13 cellular contexts compared by ENCODE assay signal in genomic region chr11:74710291-74710938, GRCh38. TPM values are rescaled to one million over a fixed set of nuclear protein-coding genes. Genes with fewer than 3 reads are reported as not detected.
DNase-seq lines count a peak whose midpoint lies in the region; ATAC-seq, FAIRE-seq and TF ChIP-seq lines count a peak whose summit lies in the region.
"Had no signal": no experiment of that assay in that cellular context is flagged by ENCODE, and none has a peak within 500 bp of the region (broad histone marks: within the 10 kb centered on the region; RNA-seq: fewer than 3 reads in every experiment).

No MANE protein-coding gene starts in this region.

- no peak for TF ChIP-seq RAD21 in HepG2 (CRISPR knock-in tag; IDR thresholded peaks at IDR 0.05)

- H3K9me3 ChIP-seq in SK-N-MC (ENCODE audit: low read depth, low read length), result no peaks in the 10 kb centered on the region
- no peaks in the 10 kb centered on the region for H3K9me3 ChIP-seq in endodermal cell (ENCODE audit: control insufficient read depth, low read length)
- no peaks in the 10 kb centered on the region for H3K9me3 ChIP-seq in HepG2 (ENCODE audit: low read length)
- H3K9me3 ChIP-seq in testis, result no peaks in the 10 kb centered on the region
- H3K9me3 ChIP-seq: SJCRH30 had no signal

- peak; percentile 77 for ATAC-seq in HepG2
- no peak for ATAC-seq in activated T-helper 17 cell treated with anti-CD3 and anti-CD28 coated beads, Interleukin-2, amount 50 U/mL, for 72 hours (replicated peaks)

- POLR2A ChIA-PET in HepG2 (lab: Yijun Ruan, JAX), result interaction anchor here (1.1 kb wide), 1 partner anchor 23 kb away, joined by 5 read pairs; no protein-coding TSS in a partner anchor

- H3K27me3 ChIP-seq in endodermal cell (ENCODE audit: control insufficient read depth, insufficient read depth, low read length, poor library complexity, severe bottlenecking) (no peaks in the 10 kb centered on the region), HepG2 (ENCODE audit: control insufficient read depth in 1 of 2, insufficient read depth in 2 of 2, low read length in 2 of 2) (peaks cover 8 to 68% of the 10 kb centered on the region in 2 experiments), testis (no peaks in the 10 kb centered on the region), dorsolateral prefrontal cortex (no peaks in the 10 kb centered on the region)
- H3K27me3 ChIP-seq: SJCRH30 had no signal

- H2AFZ ChIP-seq in HepG2 (ENCODE audit: low read length), result peak overlapping the region; percentile 25

- peak overlapping the region; percentile 51 for H3K4me2 ChIP-seq in HepG2 (ENCODE audit: low read depth, low read length)

- DNase-seq in SK-N-MC (ENCODE audit: low read depth, low spot score), result no peak
- peak; percentile 59 for DNase-seq in endodermal cell
- DNase-seq in HepG2 (ENCODE audit: low spot score), result no peak
- peak; percentile 46 for DNase-seq in testis
- no peak for DNase-seq in dorsolateral prefrontal cortex
- no peak for DNase-seq in NK-92 treated with Interleukin-12 subunit alpha and Interleukin-12 subunit beta, amount 100 ng/mL, for 24 hours (lab: John Stamatoyannopoulos, UW)
- DNase-seq: activated naive CD8-positive, alpha-beta T cell treated with anti-CD3 and anti-CD28 coated beads, Interleukin-2, amount 10 ng/mL, durations not matched to agents 7 days and 5 days; activated T-cell treated with anti-CD3 and anti-CD28 coated beads for 4 hours; immature natural killer cell; NCI-H748 treated with DMSO at 0.1 percent for 48 hours; SJCRH30 had no signal

- H3K4me1 ChIP-seq in endodermal cell (ENCODE audit: control insufficient read depth, insufficient read depth, low read length), result peaks cover 9% of the 10 kb centered on the region
- H3K4me1 ChIP-seq in HepG2 (ENCODE audit: insufficient read depth, low read length), result peaks cover 17% of the 10 kb centered on the region; the same call in 1 of the 2 replicates
- peaks cover 11% of the 10 kb centered on the region for H3K4me1 ChIP-seq in testis

- TF ChIP-seq EP300 in HepG2 (IDR thresholded peaks at IDR 0.05; ENCODE audit: low read depth in 2 of 2, low read length in 2 of 2) (no peak), HepG2 (CRISPR knock-in tag; IDR thresholded peaks at IDR 0.05; ENCODE audit: borderline replicate concordance) (no peak)

- no peaks in the 10 kb centered on the region for H3K36me3 Mint-ChIP-seq in endodermal cell (ENCODE audit: low read depth)
- H3K36me3 Mint-ChIP-seq in activated T-helper 17 cell treated with anti-CD3 and anti-CD28 coated beads, Interleukin-2, amount 50 U/mL, for 72 hours (ENCODE audit: low read depth), result no peaks in the 10 kb centered on the region
- H3K36me3 Mint-ChIP-seq: activated naive CD8-positive, alpha-beta T cell treated with anti-CD3 and anti-CD28 coated beads, Interleukin-2, amount 10 ng/mL, durations not matched to agents 7 days and 5 days; immature natural killer cell had no signal

- no TSS peak for BruUV-seq in HepG2 (replicated peaks; lab: Mats Ljungman, UMichigan)

- no peak for TF ChIP-seq POLR2A in HepG2 (IDR thresholded peaks at IDR 0.05; ENCODE audit: insufficient read depth in 1 of 2, low read depth in 2 of 2, low read length in 2 of 2)
- no peak for TF ChIP-seq POLR2A in testis (IDR thresholded peaks at IDR 0.05)

- H3K9ac ChIP-seq in SK-N-MC (ENCODE audit: insufficient read length) (no peak overlapping the region), endodermal cell (ENCODE audit: extremely low read depth, low read length, poor library complexity, severe bottlenecking) (no peak overlapping the region), HepG2 (ENCODE audit: insufficient read depth, low read depth, low read length) (no peak overlapping the region)

- no peaks in the 10 kb centered on the region for H3K79me2 ChIP-seq in HepG2 (ENCODE audit: insufficient read depth, low read length)

- intact Hi-C loops in HepG2 (cut with micrococcal nuclease; ENCODE audit: unreplicated experiment), result no loop called here
- intact Hi-C loops in testis (cut with DNase I; ENCODE audit: low total_unique reads), result no loop called here
- intact Hi-C loops in dorsolateral prefrontal cortex (cut with DNase I), result no loop called here

- H3K4me3 Mint-ChIP-seq in endodermal cell, result no peak overlapping the region
- H3K4me3 Mint-ChIP-seq in activated T-helper 17 cell treated with anti-CD3 and anti-CD28 coated beads, Interleukin-2, amount 50 U/mL, for 72 hours, result no peak overlapping the region
- H3K4me3 Mint-ChIP-seq: activated naive CD8-positive, alpha-beta T cell treated with anti-CD3 and anti-CD28 coated beads, Interleukin-2, amount 10 ng/mL, durations not matched to agents 7 days and 5 days; immature natural killer cell had no signal

- no peaks in the 10 kb centered on the region for H3K36me3 ChIP-seq in SK-N-MC (ENCODE audit: insufficient read depth, low read length)
- H3K36me3 ChIP-seq in endodermal cell (ENCODE audit: control insufficient read depth, insufficient read depth, low read length), result no peaks in the 10 kb centered on the region
- no peaks in the 10 kb centered on the region for H3K36me3 ChIP-seq in HepG2 (replicated peaks in 1 of 2; ENCODE audit: control insufficient read depth in 1 of 2, insufficient read depth in 2 of 2, low read length in 2 of 2)
- no peaks in the 10 kb centered on the region for H3K36me3 ChIP-seq in testis (ENCODE audit: low read depth, missing control alignments)
- H3K36me3 ChIP-seq: SJCRH30 had no signal

- peak overlapping the region; percentile 62 for H3K27ac Mint-ChIP-seq in endodermal cell
- no peak overlapping the region for H3K27ac Mint-ChIP-seq in activated T-helper 17 cell treated with anti-CD3 and anti-CD28 coated beads, Interleukin-2, amount 50 U/mL, for 72 hours
- H3K27ac Mint-ChIP-seq: activated naive CD8-positive, alpha-beta T cell treated with anti-CD3 and anti-CD28 coated beads, Interleukin-2, amount 10 ng/mL, durations not matched to agents 7 days and 5 days; immature natural killer cell had no signal

- no peak for FAIRE-seq in HepG2 (lab: Jason Lieb, UNC)
- FAIRE-seq: HTR-8/SVneo had no signal

- no peaks in the 10 kb centered on the region for H3K9me3 Mint-ChIP-seq in endodermal cell
- H3K9me3 Mint-ChIP-seq in activated T-helper 17 cell treated with anti-CD3 and anti-CD28 coated beads, Interleukin-2, amount 50 U/mL, for 72 hours, result no peaks in the 10 kb centered on the region
- H3K9me3 Mint-ChIP-seq: activated naive CD8-positive, alpha-beta T cell treated with anti-CD3 and anti-CD28 coated beads, Interleukin-2, amount 10 ng/mL, durations not matched to agents 7 days and 5 days; immature natural killer cell had no signal

- in situ Hi-C loops in HepG2 (cut with HindIII; ENCODE audit: extremely low pct_ligation_motif_present, low pct_unique_long_range_greater_than_20kb), result no loop called here

- no peaks in the 10 kb centered on the region for H4K20me1 ChIP-seq in HepG2 (ENCODE audit: insufficient read depth, low read length)

- H3K27ac ChIP-seq in SK-N-MC (peak overlapping the region; percentile 73), endodermal cell (ENCODE audit: low read depth, low read length) (peak overlapping the region; percentile 30), HepG2 (ENCODE audit: extremely low read length, insufficient read depth, low read length) (no peak overlapping the region), testis (peak overlapping the region in 1 of 2 donors; percentile 44), dorsolateral prefrontal cortex (no peak overlapping the region)
- H3K27ac ChIP-seq: SJCRH30 had no signal

- peak overlapping the region; percentile 14; the same call in 1 of the 2 replicates for H3K4me3 ChIP-seq in SK-N-MC
- no peak overlapping the region for H3K4me3 ChIP-seq in endodermal cell (ENCODE audit: low read length)
- peak overlapping the region in 2 of 3 experiments; percentile 16 to 18; a peak in 3 of 6 replicates for H3K4me3 ChIP-seq in HepG2 (replicated peaks in 1 of 3; ENCODE audit: insufficient read depth in 1 of 3, low read depth in 2 of 3, low read length in 3 of 3)
- no peak overlapping the region for H3K4me3 ChIP-seq in testis
- H3K4me3 ChIP-seq in dorsolateral prefrontal cortex, result no peak overlapping the region
- H3K4me3 ChIP-seq: SJCRH30 had no signal

- CTCF ChIA-PET in HepG2 (lab: Yijun Ruan, JAX; ENCODE audit: low intra/inter-chr PET ratio, low total read pairs), result no interaction called here

- WGBS in endodermal cell (ENCODE audit: insufficient coverage in 1 of 2, insufficient read length in 1 of 2), 2 experiments, result 62 to 70% methylated on average over 5 to 8 of the region's 8 CpGs
- WGBS in HepG2 (ENCODE audit: low lambda C conversion rate), result 23% methylated on average over 7 of the region's 8 CpGs
- 42 to 53% methylated on average over 8 of the region's 8 CpGs for WGBS in testis, 2 donors

- TF ChIP-seq CTCF in endodermal cell (conservative IDR thresholded peaks at IDR 0.05), result no peak
- no peak for TF ChIP-seq CTCF in HepG2 (CRISPR knock-in tag; IDR thresholded peaks at IDR 0.05)
- TF ChIP-seq CTCF in testis (IDR thresholded peaks at IDR 0.05), result no peak
- TF ChIP-seq CTCF in dorsolateral prefrontal cortex (IDR thresholded peaks at IDR 0.05 in 54 of 56, conservative IDR thresholded peaks at IDR 0.05 in 2 of 56; ENCODE audit: low read depth in 1 of 56, partially characterized antibody in 56 of 56), result no peak

- no peaks in the 10 kb centered on the region for H3K27me3 Mint-ChIP-seq in endodermal cell (ENCODE audit: insufficient read depth)
- H3K27me3 Mint-ChIP-seq in activated T-helper 17 cell treated with anti-CD3 and anti-CD28 coated beads, Interleukin-2, amount 50 U/mL, for 72 hours, result no peaks in the 10 kb centered on the region
- H3K27me3 Mint-ChIP-seq: activated naive CD8-positive, alpha-beta T cell treated with anti-CD3 and anti-CD28 coated beads, Interleukin-2, amount 10 ng/mL, durations not matched to agents 7 days and 5 days had no signal

- peaks cover 14% of the 10 kb centered on the region for H3K4me1 Mint-ChIP-seq in endodermal cell
- no peaks in the 10 kb centered on the region for H3K4me1 Mint-ChIP-seq in activated T-helper 17 cell treated with anti-CD3 and anti-CD28 coated beads, Interleukin-2, amount 50 U/mL, for 72 hours
- H3K4me1 Mint-ChIP-seq: activated naive CD8-positive, alpha-beta T cell treated with anti-CD3 and anti-CD28 coated beads, Interleukin-2, amount 10 ng/mL, durations not matched to agents 7 days and 5 days; immature natural killer cell had no signal

RNA-seq across cellular contexts. Expression of gene CHRDL2, which starts 20.8 kb away (rescaled TPM):
- total RNA-seq in endodermal cell (1 to 10 TPM in 1 of 2 donors, under 1 TPM in 1; 0.44 to 1.2 TPM), HepG2 (2016; rRNA removed; fragmentation: Illumina TruSeq; extraction: Trizol) (not detected in 2 replicates), testis (1 to 10 TPM; 3.5 to 5.3 TPM), dorsolateral prefrontal cortex (1 to 10 TPM in 15 of 120 experiments, under 1 TPM in 34, not detected in 71; 0.27 to 3.1 (median 0.79) TPM)
- 0.53 TPM for polyA plus RNA-seq in endodermal cell (2013, experiment 1 of 2)
- polyA plus RNA-seq in endodermal cell (2013, experiment 2 of 2), result 0.33 TPM
- not detected in 2 replicates for total RNA-seq in HepG2 (2016; cell fraction: cytosol; rRNA removed; fragmentation: Illumina TruSeq; extraction: Trizol; ENCODE audit: low read depth)
- total RNA-seq in HepG2 (2016; cell fraction: insoluble cytoplasmic fraction; rRNA removed; fragmentation: Illumina TruSeq; extraction: Trizol), result not detected in 2 replicates
- not detected in 2 replicates for total RNA-seq in HepG2 (2016; cell fraction: membrane; rRNA removed; fragmentation: Illumina TruSeq; extraction: Trizol)
- total RNA-seq in HepG2 (2016; cell fraction: nucleus; rRNA removed; fragmentation: Illumina TruSeq; extraction: Trizol), result not detected in 2 replicates
- polyA plus RNA-seq in HepG2 (2011; rRNA removed) (0.04 TPM in 1 of 2 replicates, not detected in the other), testis (ENCODE audit: insufficient read depth, low read depth, low replicate concordance) (12.0 TPM)
- 0.07 TPM in 1 of 2 replicates, not detected in the other for polyA plus RNA-seq in HepG2 (2011; cell fraction: cytosol; rRNA removed)
- 0.16 and 0.34 TPM in 2 replicates for polyA plus RNA-seq in HepG2 (2011; cell fraction: nucleus; rRNA removed)
- 0.17 and 1.2 TPM in 2 replicates for polyA plus RNA-seq in HepG2 (2012)
- 0.20 and 0.28 TPM in 2 replicates for polyA plus RNA-seq in HepG2 (2016; cell fraction: cytosol; fragmentation: Illumina TruSeq; extraction: Trizol; ENCODE audit: low read depth)
- polyA plus RNA-seq in HepG2 (2016; cell fraction: insoluble cytoplasmic fraction; fragmentation: Illumina TruSeq; extraction: Trizol; ENCODE audit: low read depth), result 0.41 TPM in 1 of 2 replicates, not detected in the other
- 0.17 TPM in 1 of 2 replicates, not detected in the other for polyA plus RNA-seq in HepG2 (2016; cell fraction: membrane; fragmentation: Illumina TruSeq; extraction: Trizol; ENCODE audit: low read depth)
- 0.27 and 0.37 TPM in 2 replicates for polyA plus RNA-seq in HepG2 (2016; cell fraction: nucleus; fragmentation: Illumina TruSeq; extraction: Trizol; ENCODE audit: insufficient read depth, low read depth)
- 0.20 and 1.1 TPM in 2 replicates for polyA minus RNA-seq in HepG2 (2011; rRNA and poly(A)+ RNA removed; ENCODE audit: low replicate concordance)
- polyA minus RNA-seq in HepG2 (2011; cell fraction: cytosol; rRNA and poly(A)+ RNA removed), result not detected in 2 replicates
- polyA minus RNA-seq in HepG2 (2011; cell fraction: nucleus; rRNA and poly(A)+ RNA removed), result not detected in 2 replicates
- total RNA-seq in activated T-helper 17 cell treated with anti-CD3 and anti-CD28 coated beads, Interleukin-2, amount 50 U/mL, for 72 hours, result not detected
- total RNA-seq: activated naive CD8-positive, alpha-beta T cell treated with anti-CD3 and anti-CD28 coated beads, Interleukin-2, amount 10 ng/mL, durations not matched to agents 7 days and 5 days; SJCRH30 had no signal
- polyA plus RNA-seq: immature natural killer cell had no signal

RNA-seq across cellular contexts. Expression of gene RNF169, which starts 38.2 kb away (rescaled TPM):
- 10 to 100 TPM; 18.3 to 23.6 TPM for total RNA-seq in endodermal cell
- 12.1 TPM for polyA plus RNA-seq in endodermal cell (2013, experiment 1 of 2)
- polyA plus RNA-seq in endodermal cell (2013, experiment 2 of 2), result 13.4 TPM
- 14.2 and 17.0 TPM in 2 replicates for total RNA-seq in HepG2 (2016; rRNA removed; fragmentation: Illumina TruSeq; extraction: Trizol)
- total RNA-seq in HepG2 (2016; cell fraction: cytosol; rRNA removed; fragmentation: Illumina TruSeq; extraction: Trizol; ENCODE audit: low read depth), result 1.6 and 1.9 TPM in 2 replicates
- 14.0 and 15.8 TPM in 2 replicates for total RNA-seq in HepG2 (2016; cell fraction: insoluble cytoplasmic fraction; rRNA removed; fragmentation: Illumina TruSeq; extraction: Trizol)
- total RNA-seq in HepG2 (2016; cell fraction: membrane; rRNA removed; fragmentation: Illumina TruSeq; extraction: Trizol), result 6.1 and 6.8 TPM in 2 replicates
- 19.7 and 21.7 TPM in 2 replicates for total RNA-seq in HepG2 (2016; cell fraction: nucleus; rRNA removed; fragmentation: Illumina TruSeq; extraction: Trizol)
- polyA plus RNA-seq in HepG2 (2011; rRNA removed), result 4.8 and 5.3 TPM in 2 replicates
- polyA plus RNA-seq in HepG2 (2011; cell fraction: cytosol; rRNA removed), result 2.3 and 3.3 TPM in 2 replicates
- polyA plus RNA-seq in HepG2 (2011; cell fraction: nucleus; rRNA removed), result 6.3 and 7.5 TPM in 2 replicates
- 5.4 and 6.4 TPM in 2 replicates for polyA plus RNA-seq in HepG2 (2012)
- 0.20 and 0.22 TPM in 2 replicates for polyA plus RNA-seq in HepG2 (2016; cell fraction: cytosol; fragmentation: Illumina TruSeq; extraction: Trizol; ENCODE audit: low read depth)
- 6.0 and 6.8 TPM in 2 replicates for polyA plus RNA-seq in HepG2 (2016; cell fraction: insoluble cytoplasmic fraction; fragmentation: Illumina TruSeq; extraction: Trizol; ENCODE audit: low read depth)
- polyA plus RNA-seq in HepG2 (2016; cell fraction: membrane; fragmentation: Illumina TruSeq; extraction: Trizol; ENCODE audit: low read depth), result 0.93 and 1.1 TPM in 2 replicates
- 13.1 and 13.4 TPM in 2 replicates for polyA plus RNA-seq in HepG2 (2016; cell fraction: nucleus; fragmentation: Illumina TruSeq; extraction: Trizol; ENCODE audit: insufficient read depth, low read depth)
- 15.7 and 33.2 TPM in 2 replicates for polyA minus RNA-seq in HepG2 (2011; rRNA and poly(A)+ RNA removed; ENCODE audit: low replicate concordance)
- 12.7 and 13.5 TPM in 2 replicates for polyA minus RNA-seq in HepG2 (2011; cell fraction: cytosol; rRNA and poly(A)+ RNA removed)
- 43.4 and 50.1 TPM in 2 replicates for polyA minus RNA-seq in HepG2 (2011; cell fraction: nucleus; rRNA and poly(A)+ RNA removed)
- 10 to 100 TPM; 19.3 to 19.4 TPM for total RNA-seq in testis
- polyA plus RNA-seq in testis (ENCODE audit: insufficient read depth, low read depth, low replicate concordance), result 7.2 TPM
- 10 to 100 TPM; 14.6 to 15.8 TPM for total RNA-seq in activated T-helper 17 cell treated with anti-CD3 and anti-CD28 coated beads, Interleukin-2, amount 50 U/mL, for 72 hours
- 10 to 100 TPM; 13.4 to 32.9 (median 19.4) TPM for total RNA-seq in dorsolateral prefrontal cortex

Comparison
In these comparisons a context has a peak if more than half of its experiments do, and no peak if none do; other contexts are left out.
1. DNase-seq: peak in endodermal cell (single experiment) and testis (single experiment); none in SK-N-MC (single experiment), HepG2 (single experiment), dorsolateral prefrontal cortex (0 of 10) and NK-92 treated with Interleukin-12 subunit alpha and Interleukin-12 subunit beta, amount 100 ng/mL, for 24 hours (single experiment).
2. H3K27ac ChIP-seq: peak in SK-N-MC (single experiment) and endodermal cell (single experiment); none in HepG2 (single experiment) and dorsolateral prefrontal cortex (0 of 59).
3. H3K4me3 ChIP-seq: peak in SK-N-MC (single experiment) and HepG2 (2 of 3); none in endodermal cell (single experiment), testis (0 of 2) and dorsolateral prefrontal cortex (0 of 59).